Comparison of ENCODE assay signal across 1 cellular context in genomic region chr6:138211048-138211581, GRCh38.
TF ChIP-seq lines count a peak whose summit lies in the region.

No MANE protein-coding gene starts in this region.

TF ChIP-seq in WTC11, 78 proteins besides CTCF, POLR2A, EP300 and RAD21:
- TF ChIP-seq ZNF317 (CRISPR knock-in tag; IDR thresholded peaks at IDR 0.05; ENCODE audit: borderline replicate concordance, low read depth) (no peak), IRF1 (CRISPR knock-in tag; IDR thresholded peaks at IDR 0.05) (no peak), ZNF396 (CRISPR knock-in tag; IDR thresholded peaks at IDR 0.05; ENCODE audit: borderline replicate concordance) (no peak)
